8 cellular contexts compared by ENCODE assay signal in genomic region chr11:19071255-19071654, GRCh38. TPM values are rescaled to one million over a fixed set of nuclear protein-coding genes. Genes with fewer than 3 reads are reported as not detected.
DNase-seq lines count a peak whose midpoint lies in the region; ATAC-seq and TF ChIP-seq lines count a peak whose summit lies in the region.

No MANE protein-coding gene starts in this region.

- no peaks in the 10 kb centered on the region for H3K27me3 ChIP-seq in BE2C

- ATAC-seq in GM19025 (IDR thresholded peaks at IDR 0.05; ENCODE audit: low read depth, unreplicated experiment) (peak; percentile 72), HG03280 (IDR thresholded peaks at IDR 0.05; ENCODE audit: unreplicated experiment) (peak; percentile 97)

- no peaks in the 10 kb centered on the region for H3K36me3 ChIP-seq in BE2C

- H3K9me3 ChIP-seq in BE2C, result no peaks in the 10 kb centered on the region

- DNase-seq in BE2C (peak; percentile 61), NCI-H446 (lab: John Stamatoyannopoulos, UW) (peak; percentile 80 to 89), coronary artery (ENCODE audit: low spot score) (no peak), lower leg skin (ENCODE audit: low spot score in 2 of 2) (peak; percentile 41 to 87)
- DNase-seq in activated CD4-positive, CD25-positive, alpha-beta regulatory T cell treated with anti-CD3 and anti-CD28 coated beads, Interleukin-2, amount 50 U/mL, for 72 hours, result peak; percentile 36
- DNase-seq in stimulated activated CD4-positive, alpha-beta T cell treated with anti-CD3 and anti-CD28 coated beads, TNF-alpha, amount 100 ng/mL, for 48 hours (ENCODE audit: low read depth in 3 of 3), result peak; percentile 21 to 37 (median 31)

- TF ChIP-seq CTCF in BE2C (IDR thresholded peaks at IDR 0.05; ENCODE audit: low read depth, low read length) (peak; percentile 96), coronary artery (IDR thresholded peaks at IDR 0.05) (peak; percentile 74), lower leg skin (IDR thresholded peaks at IDR 0.05) (peak in 1 of 3 donors; percentile 76)

- intact Hi-C loops in lower leg skin (cut with DNase I; ENCODE audit: low total_unique reads), result loop anchor here (2.0 kb wide), 1 partner anchor 482 kb away; no protein-coding TSS in a partner anchor

- no peak overlapping the region for H3K27ac ChIP-seq in coronary artery

- 2% methylated on average over 11 of the region's 11 CpGs for WGBS in lower leg skin, 2 donors

- H3K4me1 ChIP-seq in BE2C, result no peaks in the 10 kb centered on the region

- no peak for TF ChIP-seq POLR2A in lower leg skin (IDR thresholded peaks at IDR 0.05)

- H3K4me3 ChIP-seq in BE2C (ENCODE audit: low read depth, low read length) (no peak overlapping the region), coronary artery (peak overlapping the region; percentile 43), lower leg skin (ENCODE audit: low read depth, poor library complexity, severe bottlenecking) (no peak overlapping the region)

RNA-seq across cellular contexts. Expression of gene MRGPRX2, which starts 10.7 kb away (rescaled TPM):
- not detected for polyA plus RNA-seq in BE2C (2012; ENCODE audit: insufficient read depth, insufficient read length, low read depth)
- under 1 TPM in 2 of 4 donors, not detected in 2; 0.13 to 0.49 TPM for total RNA-seq in lower leg skin

RNA-seq across cellular contexts. Expression of gene ZDHHC13, which starts 45.7 kb away (rescaled TPM):
- 2.8 TPM for polyA plus RNA-seq in BE2C (2012; ENCODE audit: insufficient read depth, insufficient read length, low read depth)
- 10 to 100 TPM; 23.2 to 50.5 (median 37.2) TPM for total RNA-seq in lower leg skin
